ENCODE assay signal across 18 cellular contexts in genomic region chr5:154211611-154212390, GRCh38. TPM values are rescaled to one million over a fixed set of nuclear protein-coding genes. Genes with fewer than 3 reads are reported as not detected.
DNase-seq lines count a peak whose midpoint lies in the region; ATAC-seq and TF ChIP-seq lines count a peak whose summit lies in the region.
"Had no signal": no experiment of that assay in that cellular context is flagged by ENCODE, and none has a peak within 500 bp of the region (broad histone marks: within the 10 kb centered on the region; RNA-seq: fewer than 3 reads in every experiment).

No MANE protein-coding gene starts in this region.

- intact Hi-C loops in uterus (cut with DNase I; ENCODE audit: low total_unique reads): no loop called here

- no peaks in the 10 kb centered on the region for H3K4me1 ChIP-seq in uterus

- DNase-seq in EH (ENCODE audit: low read depth) (peak; percentile 94), NB4 (ENCODE audit: low read depth) (peak; percentile 76), cardiac fibroblast (ENCODE audit: low read depth in 2 of 2) (peak; percentile 42 to 71), renal cortical epithelial cell (ENCODE audit: low read depth) (peak; percentile 20), uterus (no peak)
- DNase-seq: activated naive CD4-positive, alpha-beta T cell treated with anti-CD3 and anti-CD28 coated beads, Interleukin-2, amount 10 ng/mL, durations not matched to agents 7 days and 5 days; DMS53; hippocampal formation; Karpas-422; NCI-H1417 treated with DMSO at 0.1 percent for 48 hours; NK-92 treated with Interleukin-12 subunit alpha and Interleukin-12 subunit beta, amount 100 ng/mL, for 24 hours; stimulated activated CD4-positive, alpha-beta T cell treated with anti-CD3 and anti-CD28 coated beads, Interleukin-2, amount 100 ng/mL, for 24 hours had no signal

- TF ChIP-seq CTCF in NB4 (IDR thresholded peaks at IDR 0.05; ENCODE audit: low read depth, low read length): no peak
- TF ChIP-seq CTCF in cardiac fibroblast (IDR thresholded peaks at IDR 0.05; ENCODE audit: low read depth, low read length): no peak
- no peak for TF ChIP-seq CTCF in uterus (IDR thresholded peaks at IDR 0.05)

- TF ChIP-seq POLR2A in NB4 (IDR thresholded peaks at IDR 0.05; ENCODE audit: extremely low read depth, insufficient read length) (no peak), uterus (IDR thresholded peaks at IDR 0.05) (no peak)

- ATAC-seq in GM19452 (IDR thresholded peaks at IDR 0.05; ENCODE audit: unreplicated experiment) (no peak), GM21447 (IDR thresholded peaks at IDR 0.05; ENCODE audit: unreplicated experiment) (no peak)
- ATAC-seq: Right ventricle myocardium inferior, sciatic nerve had no signal

- H3K9me3 ChIP-seq in uterus: no peaks in the 10 kb centered on the region
- H3K9me3 ChIP-seq: esophagus muscularis mucosa had no signal

- no peak overlapping the region for H3K27ac ChIP-seq in uterus
- H3K27ac ChIP-seq: C4-2B, esophagus muscularis mucosa had no signal

- H3K4me3 ChIP-seq in NB4 (ENCODE audit: low read depth, low read length): no peak overlapping the region
- H3K4me3 ChIP-seq in cardiac fibroblast (replicated peaks in 1 of 2; ENCODE audit: low read depth in 2 of 2, low read length in 2 of 2): no peak overlapping the region
- H3K4me3 ChIP-seq in uterus: no peak overlapping the region
- H3K4me3 ChIP-seq: esophagus muscularis mucosa had no signal

- H3K36me3 ChIP-seq in uterus: no peaks in the 10 kb centered on the region
- H3K36me3 ChIP-seq: esophagus muscularis mucosa had no signal

- H3K27me3 ChIP-seq in uterus: no peaks in the 10 kb centered on the region
- H3K27me3 ChIP-seq: esophagus muscularis mucosa had no signal

RNA-seq across cellular contexts. Expression of gene GALNT10, which starts 21.3 kb away (rescaled TPM):
- total RNA-seq in renal cortical epithelial cell (44.8 and 78.5 TPM in 2 replicates), uterus (10 to 100 TPM in 2 of 4 donors, 1 to 10 TPM in 2; 5.6 to 22.9 (median 14.4) TPM)

Comparison
In these comparisons a context has a peak if more than half of its experiments do, and no peak if none do; other contexts are left out.
1. DNase-seq: peak in EH (single experiment), NB4 (single experiment), cardiac fibroblast (2 of 2) and renal cortical epithelial cell (single experiment); none in uterus (0 of 2).